14 cellular contexts compared by ENCODE assay signal in genomic region chr5:112205840-112206239, GRCh38.
A peak's percentile ranks its signal among the peaks of the same experiment; 100 is the strongest.
DNase-seq lines count a peak whose midpoint lies in the region; ATAC-seq lines count a peak whose summit lies in the region.
"Had no signal": no experiment of that assay in that cellular context is flagged by ENCODE, and none has a peak within 500 bp of the region (broad histone marks: within the 10 kb centered on the region; RNA-seq: fewer than 3 reads in every experiment).

No MANE protein-coding gene starts in this region.

- peaks cover 10% of the 10 kb centered on the region for H3K36me3 Mint-ChIP-seq in natural killer cell treated with Interleukin-12 subunit alpha and Interleukin-12 subunit beta and Interleukin-15 and Interleukin-18, amount 100 ng/mL, for 72 hours

- ATAC-seq in HG02981 (IDR thresholded peaks at IDR 0.05; ENCODE audit: unreplicated experiment) = no peak
- no peak for ATAC-seq in natural killer cell treated with Interleukin-12 subunit alpha and Interleukin-12 subunit beta and Interleukin-15 and Interleukin-18, amount 100 ng/mL, for 72 hours

- H3K9me3 ChIP-seq in BLaER1 (no peaks in the 10 kb centered on the region), HUES64 (ENCODE audit: insufficient read depth, low read depth, low read length) (no peaks in the 10 kb centered on the region), iPS-18a (ENCODE audit: control insufficient read depth, low read depth, low read length) (no peaks in the 10 kb centered on the region)
- H3K9me3 ChIP-seq: HAP-1 had no signal

- no peak overlapping the region for H3K4me3 ChIP-seq in BLaER1
- peak overlapping the region; percentile 15; the same call in 1 of the 2 replicates for H3K4me3 ChIP-seq in HUES64 (ENCODE audit: low read length)
- peak overlapping the region; percentile 33 for H3K4me3 ChIP-seq in iPS-18a (ENCODE audit: low read length)
- H3K4me3 ChIP-seq: HAP-1 had no signal

- DNase-seq in ecto neural progenitor cell (ENCODE audit: low spot score) = peak; percentile 52
- no peak for DNase-seq in HPDE6-E6E7 (ENCODE audit: extremely low spot score)
- no peak for DNase-seq in NCI-H2171 treated with DMSO at 0.1 percent for 48 hours (lab: John Stamatoyannopoulos, UW)
- DNase-seq in natural killer cell treated with Interleukin-12 subunit alpha and Interleukin-12 subunit beta and Interleukin-15 and Interleukin-18, amount 100 ng/mL, for 72 hours (ENCODE audit: low spot score) = no peak
- DNase-seq: C1 segment of cervical spinal cord, KBM-7, NCI-H1436 treated with DMSO at 0.1 percent for 48 hours, NCI-H2081, SHP77 treated with DMSO at 0.1 percent for 48 hours had no signal

- H3K4me3 Mint-ChIP-seq in natural killer cell treated with Interleukin-12 subunit alpha and Interleukin-12 subunit beta and Interleukin-15 and Interleukin-18, amount 100 ng/mL, for 72 hours = no peak overlapping the region

- peaks cover 9 to 17% of the 10 kb centered on the region in 2 donors for H3K27me3 Mint-ChIP-seq in natural killer cell treated with Interleukin-12 subunit alpha and Interleukin-12 subunit beta and Interleukin-15 and Interleukin-18, amount 100 ng/mL, for 72 hours

- no peaks in the 10 kb centered on the region for H3K4me1 Mint-ChIP-seq in natural killer cell treated with Interleukin-12 subunit alpha and Interleukin-12 subunit beta and Interleukin-15 and Interleukin-18, amount 100 ng/mL, for 72 hours (ENCODE audit: low read depth in 2 of 2)

- H3K27me3 ChIP-seq in BLaER1 = no peaks in the 10 kb centered on the region
- H3K27me3 ChIP-seq in HUES64 (ENCODE audit: insufficient read depth, low read length) = no peaks in the 10 kb centered on the region
- H3K27me3 ChIP-seq in iPS-18a (ENCODE audit: control insufficient read depth, insufficient read depth, low read length) = no peaks in the 10 kb centered on the region

- no peak overlapping the region for H3K27ac Mint-ChIP-seq in natural killer cell treated with Interleukin-12 subunit alpha and Interleukin-12 subunit beta and Interleukin-15 and Interleukin-18, amount 100 ng/mL, for 72 hours

- H4K20me1 ChIP-seq in BLaER1 = no peaks in the 10 kb centered on the region

- H3K9me3 Mint-ChIP-seq in natural killer cell treated with Interleukin-12 subunit alpha and Interleukin-12 subunit beta and Interleukin-15 and Interleukin-18, amount 100 ng/mL, for 72 hours = no peaks in the 10 kb centered on the region

- peaks cover 28% of the 10 kb centered on the region for H3K4me1 ChIP-seq in BLaER1
- H3K4me1 ChIP-seq in HUES64 (ENCODE audit: insufficient read depth, low read length) = peaks cover 28% of the 10 kb centered on the region
- H3K4me1 ChIP-seq in iPS-18a (ENCODE audit: control insufficient read depth, low read depth, low read length) = peaks cover 25% of the 10 kb centered on the region
- H3K4me1 ChIP-seq: HAP-1 had no signal

- H3K4me2 ChIP-seq in BLaER1 = peak overlapping the region; percentile 17; the same call in 1 of the 2 replicates

- H3K27ac ChIP-seq in BLaER1 (no peak overlapping the region), HUES64 (ENCODE audit: low read depth, low read length) (peak overlapping the region; percentile 77), iPS-18a (ENCODE audit: low read length) (peak overlapping the region; percentile 72)

- WGBS in HUES64 = 5% methylated on average over 4 of the region's 4 CpGs

- H3K36me3 ChIP-seq in BLaER1 (no peaks in the 10 kb centered on the region), HUES64 (ENCODE audit: insufficient read depth, low read length) (no peaks in the 10 kb centered on the region), iPS-18a (ENCODE audit: control insufficient read depth, low read depth, low read length) (no peaks in the 10 kb centered on the region)
- H3K36me3 ChIP-seq: HAP-1 had no signal

- H3K9ac ChIP-seq in BLaER1 (no peak overlapping the region), HUES64 (ENCODE audit: low read depth, low read length) (peak overlapping the region; percentile 52; the same call in 1 of the 2 replicates), iPS-18a (ENCODE audit: low read length) (peak overlapping the region; percentile 4)
